Comparison of ENCODE assay signal across 39 cellular contexts in genomic region chr7:99778880-99779279, GRCh38. TPM values are rescaled to one million over a fixed set of nuclear protein-coding genes. Genes with fewer than 3 reads are reported as not detected.
"Had no signal": no experiment of that assay in that cellular context is flagged by ENCODE, and none has a peak within 500 bp of the region (broad histone marks: within the 10 kb centered on the region; RNA-seq: fewer than 3 reads in every experiment).

No MANE protein-coding gene starts in this region.

- H3K4me3 ChIP-seq: adrenal gland, ascending aorta, body of pancreas, breast epithelium, cardiac muscle cell had no signal

- H3K27me3 ChIP-seq: adrenal gland, ascending aorta, body of pancreas, brain microvascular endothelial cell, breast epithelium, cardiac muscle cell had no signal

- H3K27ac ChIP-seq: adrenal gland, ascending aorta, body of pancreas, brain microvascular endothelial cell, breast epithelium, cardiac muscle cell had no signal

- DNase-seq: activated effector memory CD4-positive, alpha-beta T cell treated with anti-CD3 and anti-CD28 coated beads, Interleukin-2, amount 50 U/mL, for 16 hours; activated effector memory CD4-positive, alpha-beta T cell treated with Interleukin-2 at 50 U/mL for 16 hours; activated gamma-delta T cell; activated gamma-delta T cell treated with Interleukin-2 at 50 U/mL for 16 hours; activated naive CD4-positive, alpha-beta T cell; activated naive CD4-positive, alpha-beta T cell treated with anti-CD3 and anti-CD28 coated beads for 36 hours; activated naive CD4-positive, alpha-beta T cell treated with anti-CD3 and anti-CD28 coated beads, Interleukin-2, amount 10 ng/mL, durations not matched to agents 7 days and 5 days; activated naive CD4-positive, alpha-beta T cell treated with anti-CD3 and anti-CD28 coated beads, Interleukin-2, amount 50 U/mL, for 16 hours; activated naive CD4-positive, alpha-beta T cell treated with Interleukin-2 at 50 U/mL for 16 hours; activated naive CD8-positive, alpha-beta T cell treated with anti-CD3 and anti-CD28 coated beads for 36 hours; activated naive CD8-positive, alpha-beta T cell treated with anti-CD3 and anti-CD28 coated beads, Interleukin-2, amount 10 ng/mL, durations not matched to agents 7 days and 5 days; activated naive CD8-positive, alpha-beta T cell treated with anti-CD3 and anti-CD28 coated beads, Interleukin-2, amount 50 U/mL, for 24 hours; activated T-cell treated with anti-CD3 and anti-CD28 coated beads for 4 hours; activated T-cell treated with anti-CD3 and anti-CD28 coated beads, Interleukin-2, amount 50 U/mL, for 1 hour; activated T-cell treated with anti-CD3 and anti-CD28 coated beads, Interleukin-2, amount 50 U/mL, for 24 hours; activated T-cell treated with anti-CD3 and anti-CD28 coated beads, Interleukin-2, amount 50 U/mL, for 4 hours; activated T-cell treated with anti-CD3 and anti-CD28 coated beads, Interleukin-2, amount 50 U/mL, for 48 hours; activated T-cell treated with anti-CD3 and anti-CD28 coated beads, Interleukin-2, amount 50 U/mL, for 72 hours; adrenal gland; amniotic stem cell; amygdala; anterior cingulate cortex; aorta; body of pancreas; brain microvascular endothelial cell; caudate nucleus; central memory CD4-positive, alpha-beta T cell; cerebellar nuclear complex had no signal

- H3K36me3 ChIP-seq: adrenal gland, ascending aorta, brain microvascular endothelial cell, breast epithelium, cardiac muscle cell had no signal

- H3K4me1 ChIP-seq: adrenal gland, ascending aorta, breast epithelium had no signal

- FAIRE-seq: astrocyte, bronchial epithelial cell had no signal

- H3K9me3 ChIP-seq: adrenal gland, ascending aorta, body of pancreas had no signal

- ATAC-seq: activated naive CD4-positive, alpha-beta T cell treated with anti-CD3 and anti-CD28 coated beads, Interleukin-2, amount 50 U/mL, for 72 hours; activated naive CD8-positive, alpha-beta T cell treated with anti-CD3 and anti-CD28 coated beads, Interleukin-2, amount 50 U/mL, for 24 hours; activated T-cell treated with anti-CD3 and anti-CD28 coated beads, Interleukin-2, amount 50 U/mL, for 4 hours; activated T-cell treated with anti-CD3 and anti-CD28 coated beads, Interleukin-2, amount 50 U/mL, for 72 hours; activated T-helper 17 cell treated with anti-CD3 and anti-CD28 coated beads, Interleukin-2, amount 50 U/mL, for 72 hours; body of pancreas had no signal

RNA-seq across cellular contexts. Expression of gene CYP3A4, which starts 5.1 kb away (rescaled TPM):
- total RNA-seq: activated naive CD4-positive, alpha-beta T cell treated with anti-CD3 and anti-CD28 coated beads for 36 hours; activated naive CD8-positive, alpha-beta T cell treated with anti-CD3 and anti-CD28 coated beads for 36 hours; activated naive CD8-positive, alpha-beta T cell treated with anti-CD3 and anti-CD28 coated beads, Interleukin-2, amount 10 ng/mL, durations not matched to agents 7 days and 5 days; activated T-cell treated with anti-CD3 and anti-CD28 coated beads, Interleukin-2, amount 50 U/mL, for 72 hours; activated T-helper 1 cell treated with anti-CD3 and anti-CD28 coated beads, Interleukin-12 subunit alpha, Interleukin-12 subunit beta, Interleukin-2, Interleukin-4 antibody, amounts not matched to agents 30 ng/mL and 10 ng/mL and 1 ng/mL, durations not matched to agents 14 hours and 24 hours and 36 hours; activated T-helper 17 cell treated with anti-CD3 and anti-CD28 coated beads, Interleukin-2, amount 50 U/mL, for 72 hours; activated T-helper 2 cell treated with anti-CD3 and anti-CD28 coated beads, Interferon-gamma antibody, Interleukin-2, Interleukin-4, amounts not matched to agents 10 μg/mL and 5 μg/mL and 100 μg/mL, durations not matched to agents 14 hours and 24 hours and 36 hours; aorta; ascending aorta; astrocyte; bronchial epithelial cell; cardiac muscle cell; cardiac septum; cerebellum had no signal
- polyA plus RNA-seq: cardiac muscle cell had no signal

RNA-seq across cellular contexts. Expression of gene CYP3A7, which starts 43.9 kb away (rescaled TPM):
- total RNA-seq: activated naive CD4-positive, alpha-beta T cell treated with anti-CD3 and anti-CD28 coated beads for 36 hours; activated naive CD4-positive, alpha-beta T cell treated with anti-CD3 and anti-CD28 coated beads, Interleukin-2, amount 50 U/mL, for 72 hours; activated naive CD8-positive, alpha-beta T cell treated with anti-CD3 and anti-CD28 coated beads for 36 hours; activated naive CD8-positive, alpha-beta T cell treated with anti-CD3 and anti-CD28 coated beads, Interleukin-2, amount 10 ng/mL, durations not matched to agents 7 days and 5 days; activated T-cell treated with anti-CD3 and anti-CD28 coated beads, Interleukin-2, amount 50 U/mL, for 4 hours; activated T-cell treated with anti-CD3 and anti-CD28 coated beads, Interleukin-2, amount 50 U/mL, for 72 hours; activated T-helper 1 cell treated with anti-CD3 and anti-CD28 coated beads, Interleukin-12 subunit alpha, Interleukin-12 subunit beta, Interleukin-2, Interleukin-4 antibody, amounts not matched to agents 30 ng/mL and 10 ng/mL and 1 ng/mL, durations not matched to agents 14 hours and 24 hours and 36 hours; activated T-helper 17 cell treated with anti-CD3 and anti-CD28 coated beads, Interleukin-2, amount 50 U/mL, for 72 hours; activated T-helper 2 cell treated with anti-CD3 and anti-CD28 coated beads, Interferon-gamma antibody, Interleukin-2, Interleukin-4, amounts not matched to agents 10 μg/mL and 5 μg/mL and 100 μg/mL, durations not matched to agents 14 hours and 24 hours and 36 hours; aorta; ascending aorta; astrocyte; bronchial epithelial cell; cardiac muscle cell; cardiac septum had no signal

RNA-seq across cellular contexts. Expression of gene CYP3A43, which starts 48.9 kb away (rescaled TPM):
- total RNA-seq: activated naive CD4-positive, alpha-beta T cell treated with anti-CD3 and anti-CD28 coated beads for 36 hours; activated naive CD4-positive, alpha-beta T cell treated with anti-CD3 and anti-CD28 coated beads, Interleukin-2, amount 50 U/mL, for 72 hours; activated naive CD8-positive, alpha-beta T cell treated with anti-CD3 and anti-CD28 coated beads for 36 hours; activated naive CD8-positive, alpha-beta T cell treated with anti-CD3 and anti-CD28 coated beads, Interleukin-2, amount 10 ng/mL, durations not matched to agents 7 days and 5 days; activated T-cell treated with anti-CD3 and anti-CD28 coated beads, Interleukin-2, amount 50 U/mL, for 4 hours; activated T-helper 1 cell treated with anti-CD3 and anti-CD28 coated beads, Interleukin-12 subunit alpha, Interleukin-12 subunit beta, Interleukin-2, Interleukin-4 antibody, amounts not matched to agents 30 ng/mL and 10 ng/mL and 1 ng/mL, durations not matched to agents 14 hours and 24 hours and 36 hours; activated T-helper 2 cell treated with anti-CD3 and anti-CD28 coated beads, Interferon-gamma antibody, Interleukin-2, Interleukin-4, amounts not matched to agents 10 μg/mL and 5 μg/mL and 100 μg/mL, durations not matched to agents 14 hours and 24 hours and 36 hours; adrenal gland; ascending aorta; astrocyte; breast epithelium; bronchial epithelial cell; cardiac muscle cell; cardiac septum; cerebellum had no signal
- polyA plus RNA-seq: adrenal gland, aorta had no signal
